8 cellular contexts compared by ENCODE assay signal in genomic region chr2:74849228-74849892, GRCh38. TPM values are rescaled to one million over a fixed set of nuclear protein-coding genes. Genes with fewer than 3 reads are reported as not detected.
DNase-seq lines count a peak whose midpoint lies in the region; ATAC-seq and TF ChIP-seq lines count a peak whose summit lies in the region.

No MANE protein-coding gene starts in this region.

- peak overlapping the region; percentile 67 for H3K27ac Mint-ChIP-seq in Calu3 (ENCODE audit: unreplicated experiment)
- H3K27ac Mint-ChIP-seq in activated B cell treated with CpG ODN at 0.5 μM for 24 hours: peak overlapping the region; percentile 96

- intact Hi-C loops in Calu3 (cut with micrococcal nuclease; ENCODE audit: unreplicated experiment) (no loop called here), activated B cell treated with CpG ODN at 0.5 μM for 24 hours (cut with micrococcal nuclease) (loop anchor here (1.0 to 5.0 kb wide), 3 partner anchors 13 to 197 kb away; partner anchors contain the start of genes HK2 and SEMA4F)

- ATAC-seq in GM21360 (IDR thresholded peaks at IDR 0.05; ENCODE audit: unreplicated experiment): peak; percentile 73
- peak; percentile 70 for ATAC-seq in HG03565 (IDR thresholded peaks at IDR 0.05; ENCODE audit: unreplicated experiment)
- ATAC-seq in activated B cell treated with CpG ODN at 0.5 μM for 24 hours (ENCODE audit: low read depth): peak; percentile 88

- H3K9me3 ChIP-seq in skeletal muscle tissue (ENCODE audit: control insufficient read depth in 3 of 3, low read length in 3 of 3): no peaks in the 10 kb centered on the region

- H3K4me3 ChIP-seq in skeletal muscle tissue (ENCODE audit: low read length in 3 of 3): no peak overlapping the region

- CTCF ChIA-PET in Calu3 (lab: Charles Lee) (interaction anchor here (0.6 to 2.3 kb wide), 3 partner anchors 13 to 165 kb away, joined by 3 to 10 read pairs (median 3); no protein-coding TSS in a partner anchor), activated B cell treated with CpG ODN at 0.5 μM for 24 hours (lab: Charles Lee) (interaction anchor here (0.9 to 2.5 kb wide), 3 partner anchors 13 to 26 kb away, joined by 3 to 19 read pairs (median 5); partner anchors contain the start of gene HK2)

- POLR2A ChIA-PET in activated B cell treated with CpG ODN at 0.5 μM for 24 hours (lab: Charles Lee): interaction anchor here (0.6 to 4.5 kb wide), 4 partner anchors 13 to 99 kb away, joined by 3 to 47 read pairs (median 3); partner anchors contain the start of gene HK2

- peak overlapping the region in 1 of 3 donors; percentile 27 for H3K9ac ChIP-seq in skeletal muscle tissue (ENCODE audit: low read depth in 1 of 3, low read length in 3 of 3)

- H3K9me3 Mint-ChIP-seq in Calu3 (ENCODE audit: low read depth, unreplicated experiment) (no peaks in the 10 kb centered on the region), activated B cell treated with CpG ODN at 0.5 μM for 24 hours (no peaks in the 10 kb centered on the region)

- H3K4me1 Mint-ChIP-seq in Calu3 (ENCODE audit: low read depth, unreplicated experiment) (peaks cover 90% of the 10 kb centered on the region), activated B cell treated with CpG ODN at 0.5 μM for 24 hours (peaks cover 75% of the 10 kb centered on the region)

- H3K27ac ChIP-seq in skeletal muscle tissue (ENCODE audit: low read depth, low read length): peak overlapping the region; percentile 42

- no peak for TF ChIP-seq CTCF in Calu3 (IDR thresholded peaks at IDR 0.05; ENCODE audit: unreplicated experiment)
- TF ChIP-seq CTCF in activated B cell treated with CpG ODN at 0.5 μM for 24 hours (IDR thresholded peaks at IDR 0.05): no peak

- peaks cover under 1 to 3% (median 2%) of the 10 kb centered on the region in 3 donors for H3K36me3 ChIP-seq in skeletal muscle tissue (ENCODE audit: control insufficient read depth in 3 of 3, insufficient read depth in 3 of 3, low read length in 3 of 3)

- H3K36me3 Mint-ChIP-seq in Calu3 (ENCODE audit: insufficient read depth, unreplicated experiment) (peaks cover 26% of the 10 kb centered on the region), activated B cell treated with CpG ODN at 0.5 μM for 24 hours (ENCODE audit: low read depth) (peaks cover 1% of the 10 kb centered on the region)

- DNase-seq in Calu3: peak; percentile 69
- no peak for DNase-seq in activated B cell treated with CpG ODN at 0.5 μM for 24 hours
- peak; percentile 60 for DNase-seq in globus pallidus (ENCODE audit: low spot score)
- DNase-seq in cerebellum (ENCODE audit: low spot score): no peak
- no peak for DNase-seq in LoVo (ENCODE audit: low spot score)

- TSS peak; percentile 19 for BruUV-seq in Calu3 (replicated peaks; lab: Mats Ljungman, UMichigan)

- H3K27me3 Mint-ChIP-seq in Calu3 (ENCODE audit: unreplicated experiment) (no peaks in the 10 kb centered on the region), activated B cell treated with CpG ODN at 0.5 μM for 24 hours (no peaks in the 10 kb centered on the region)

- peak overlapping the region; percentile 36 for H3K4me3 Mint-ChIP-seq in Calu3 (ENCODE audit: low read depth, unreplicated experiment)
- H3K4me3 Mint-ChIP-seq in activated B cell treated with CpG ODN at 0.5 μM for 24 hours: peak overlapping the region; percentile 82

- peaks cover 54 to 74% (median 55%) of the 10 kb centered on the region in 3 donors for H3K4me1 ChIP-seq in skeletal muscle tissue (ENCODE audit: control insufficient read depth in 3 of 3, insufficient read depth in 3 of 3, low read length in 3 of 3)

- no peaks in the 10 kb centered on the region for H3K27me3 ChIP-seq in skeletal muscle tissue (ENCODE audit: control insufficient read depth in 3 of 3, insufficient read depth in 3 of 3, low read length in 3 of 3)

RNA-seq across cellular contexts. Expression of gene HK2, which starts 15.4 kb away (rescaled TPM):
- 56.5 and 79.4 TPM in 2 replicates for total RNA-seq in Calu3 (2022)
- 14.5 and 15.3 TPM in 2 replicates for total RNA-seq in activated B cell treated with CpG ODN at 0.5 μM for 24 hours
- total RNA-seq in skeletal muscle tissue: 5.7 TPM
- 8.5 TPM for total RNA-seq in cerebellum

Comparison
In these comparisons a context has a peak if more than half of its experiments do, and no peak if none do; other contexts are left out.
1. DNase-seq: peak in Calu3 (single experiment) and globus pallidus (single experiment); none in activated B cell treated with CpG ODN at 0.5 μM for 24 hours (single experiment), cerebellum (single experiment) and LoVo (single experiment).
2. Peak in every context shown above with its lines, with median percentiles within 50 percentile points of each other: ATAC-seq.